In the genomic region with DNA sequence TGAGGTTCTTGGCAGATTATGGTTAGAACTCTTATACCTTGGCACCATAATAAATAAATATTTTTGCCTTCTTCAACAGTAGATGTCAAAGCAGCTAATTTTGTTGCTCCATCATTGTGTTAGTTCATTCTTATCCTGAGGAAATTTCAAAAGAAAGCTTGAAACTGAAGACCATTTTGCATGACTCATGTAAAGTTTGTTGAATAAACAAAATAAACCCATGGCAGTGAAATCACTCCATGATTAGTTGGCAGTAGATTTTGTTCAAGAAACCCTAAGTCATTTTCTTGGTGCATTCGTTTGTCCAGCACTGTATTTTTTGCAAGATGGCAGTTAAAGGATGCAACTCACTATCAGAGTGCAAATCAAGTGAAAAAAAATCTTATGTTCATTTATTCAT, we compare ENCODE assay signal across 18 cellular contexts.
A peak's percentile ranks its signal among the peaks of the same experiment; 100 is the strongest.
DNase-seq lines count a peak whose midpoint lies in the region; ATAC-seq lines count a peak whose summit lies in the region.
"Had no signal": no experiment of that assay in that cellular context is flagged by ENCODE, and none has a peak within 500 bp of the region (broad histone marks: within the 10 kb centered on the region; RNA-seq: fewer than 3 reads in every experiment).

No MANE protein-coding gene starts in this region.

- ATAC-seq in HG03520 (IDR thresholded peaks at IDR 0.05; ENCODE audit: unreplicated experiment) (no peak), GM18511 (IDR thresholded peaks at IDR 0.05; ENCODE audit: unreplicated experiment) (no peak)
- ATAC-seq: effector memory CD8-positive, alpha-beta T cell; HCT116; left lung had no signal

- peak; percentile 20 for DNase-seq in GM04503 (ENCODE audit: low read depth)
- DNase-seq in amniotic epithelial cell (ENCODE audit: low read depth) = peak; percentile 72
- DNase-seq in fibroblast of peridontal ligament (ENCODE audit: extremely low read depth) = peak; percentile 75
- peak; percentile 47 for DNase-seq in stromal cell of bone marrow (ENCODE audit: low read depth)
- DNase-seq in DMS 273 (lab: John Stamatoyannopoulos, UW; ENCODE audit: unreplicated experiment) = no peak
- DNase-seq: activated naive CD4-positive, alpha-beta T cell treated with Interleukin-2 at 50 U/mL for 16 hours; activated T-cell treated with anti-CD3 and anti-CD28 coated beads for 4 hours; CD4-positive, alpha-beta T cell; DND-41; effector memory CD8-positive, alpha-beta T cell; left lung; NCI-H1417; NCI-H2171 treated with DMSO at 0.1 percent for 48 hours; ovary; testis had no signal
